In genomic region chr4:67659065-67659464, GRCh38 we compare ENCODE assay signal across 21 cellular contexts.
"Had no signal": no experiment of that assay in that cellular context is flagged by ENCODE, and none has a peak within 500 bp of the region (broad histone marks: within the 10 kb centered on the region; RNA-seq: fewer than 3 reads in every experiment).

No MANE protein-coding gene starts in this region.

- ATAC-seq: T-helper 17 cell had no signal

- H3K4me3 Mint-ChIP-seq: activated naive CD8-positive, alpha-beta T cell; activated T-helper 1 cell treated with anti-CD3 and anti-CD28 coated beads, Interleukin-12 subunit alpha, Interleukin-12 subunit beta, Interleukin-2, Interleukin-4 antibody, amounts not matched to agents 30 ng/mL and 10 ng/mL and 1 ng/mL, durations not matched to agents 14 hours and 24 hours and 36 hours; T-helper 17 cell had no signal

- H3K27me3 Mint-ChIP-seq: activated naive CD8-positive, alpha-beta T cell; T-helper 17 cell had no signal

- H3K27ac Mint-ChIP-seq: activated naive CD8-positive, alpha-beta T cell; activated T-helper 1 cell treated with anti-CD3 and anti-CD28 coated beads, Interleukin-12 subunit alpha, Interleukin-12 subunit beta, Interleukin-2, Interleukin-4 antibody, amounts not matched to agents 30 ng/mL and 10 ng/mL and 1 ng/mL, durations not matched to agents 14 hours and 24 hours and 36 hours; T-helper 17 cell had no signal

- DNase-seq: activated CD4-positive, CD25-positive, alpha-beta regulatory T cell; activated CD8-positive, alpha-beta memory T cell treated with anti-CD3 and anti-CD28 coated beads for 24 hours; activated effector memory CD4-positive, alpha-beta T cell treated with anti-CD3 and anti-CD28 coated beads, Interleukin-2, amount 50 U/mL, for 16 hours; adrenal gland; anterior cingulate cortex; cerebellar nuclear complex; Kasumi-1; KBM-7; NCI-H1105 treated with DMSO at 0.1 percent for 48 hours; NCI-H1436 treated with DMSO at 0.1 percent for 48 hours; NCI-H187; NCI-H2081; NCI-H2227 treated with DMSO at 0.1 percent for 48 hours; NCI-H446 treated with DMSO at 0.1 percent for 48 hours; NCI-H524 treated with DMSO at 0.1 percent for 48 hours; NCI-H748 treated with DMSO at 0.1 percent for 48 hours; SIG-M5; T-helper 17 cell; T-helper 9 cell had no signal
